ENCODE assay signal across 8 cellular contexts in genomic region chr10:25080880-25081581, GRCh38.
DNase-seq lines count a peak whose midpoint lies in the region; ATAC-seq lines count a peak whose summit lies in the region.

No MANE protein-coding gene starts in this region.

- ATAC-seq in GM19035 (IDR thresholded peaks at IDR 0.05; ENCODE audit: unreplicated experiment), result peak; percentile 82
- ATAC-seq in HG03280 (IDR thresholded peaks at IDR 0.05; ENCODE audit: unreplicated experiment), result peak; percentile 85

- DNase-seq in Ammon's horn (ENCODE audit: low spot score) (peak; percentile 95), NCI-H345 (lab: John Stamatoyannopoulos, UW) (peak; percentile 63), cerebellar cortex (ENCODE audit: low spot score) (peak; percentile 93), left kidney (ENCODE audit: low read depth, low spot score) (peak; percentile 94)
- DNase-seq in activated CD4-positive, CD25-positive, alpha-beta regulatory T cell treated with anti-CD3 and anti-CD28 coated beads, Interleukin-2, amount 50 U/mL, for 16 hours (ENCODE audit: low read depth, low spot score), result peak; percentile 17
- DNase-seq in stimulated activated CD4-positive, alpha-beta T cell treated with anti-CD3 and anti-CD28 coated beads, Interleukin-4, amount 100 ng/mL, for 24 hours, result peak; percentile 70

Comparison
In these comparisons a context has a peak if more than half of its experiments do, and no peak if none do; other contexts are left out.
1. Peak in every context shown above with its lines: DNase-seq and ATAC-seq.
2. DNase-seq: peak in every context shown above with its lines; median percentile 95 in Ammon's horn; 94 in left kidney; 93 in cerebellar cortex; 70 in stimulated activated CD4-positive, alpha-beta T cell treated with anti-CD3 and anti-CD28 coated beads, Interleukin-4, amount 100 ng/mL, for 24 hours; 63 in NCI-H345; 17 in activated CD4-positive, CD25-positive, alpha-beta regulatory T cell treated with anti-CD3 and anti-CD28 coated beads, Interleukin-2, amount 50 U/mL, for 16 hours.